Comparison of ENCODE assay signal across 8 cellular contexts in genomic region chr16:58024673-58025350, GRCh38. TPM values are rescaled to one million over a fixed set of nuclear protein-coding genes. Genes with fewer than 3 reads are reported as not detected.
DNase-seq lines count a peak whose midpoint lies in the region; FAIRE-seq and TF ChIP-seq lines count a peak whose summit lies in the region.

No MANE protein-coding gene starts in this region.

- peak overlapping the region; percentile 79 for H3K4me3 Mint-ChIP-seq in activated naive CD4-positive, alpha-beta T cell treated with anti-CD3 and anti-CD28 coated beads for 36 hours

- H2AFZ ChIP-seq in hepatocyte: peak overlapping the region; percentile 45

- H3K36me3 ChIP-seq in hepatocyte (replicated peaks; ENCODE audit: insufficient read depth, low read depth) (no peaks in the 10 kb centered on the region), skeletal muscle satellite cell (ENCODE audit: insufficient read depth, low read length) (peaks cover 5% of the 10 kb centered on the region)

- no peak overlapping the region for H3K27ac Mint-ChIP-seq in activated naive CD4-positive, alpha-beta T cell treated with anti-CD3 and anti-CD28 coated beads for 36 hours

- peaks cover 3% of the 10 kb centered on the region for H3K36me3 Mint-ChIP-seq in activated naive CD4-positive, alpha-beta T cell treated with anti-CD3 and anti-CD28 coated beads for 36 hours (ENCODE audit: low read depth)

- intact Hi-C loops in activated naive CD4-positive, alpha-beta T cell treated with anti-CD3 and anti-CD28 coated beads for 36 hours (cut with micrococcal nuclease): loop anchor here (1.0 to 10.0 kb wide), 6 partner anchors 104 to 710 kb away; partner anchors contain the start of genes CFAP20, CSNK2A2, GINS3 and GOT2

- H3K4me1 Mint-ChIP-seq in activated naive CD4-positive, alpha-beta T cell treated with anti-CD3 and anti-CD28 coated beads for 36 hours (ENCODE audit: low read depth): peaks cover 15% of the 10 kb centered on the region

- peak overlapping the region; percentile 89 for H3K27ac ChIP-seq in hepatocyte

- POLR2A ChIA-PET in AG04449 (lab: Yijun Ruan, JAX): interaction anchor here (0.7 kb wide), 1 partner anchor 224 kb away, joined by 3 read pairs; no protein-coding TSS in a partner anchor

- H3K9me3 Mint-ChIP-seq in activated naive CD4-positive, alpha-beta T cell treated with anti-CD3 and anti-CD28 coated beads for 36 hours: no peaks in the 10 kb centered on the region

- no peaks in the 10 kb centered on the region for H3K27me3 ChIP-seq in hepatocyte
- H3K27me3 ChIP-seq in skeletal muscle satellite cell (ENCODE audit: control insufficient read depth, insufficient read depth, low read length): peaks cover 29% of the 10 kb centered on the region

- H3K9me3 ChIP-seq in hepatocyte (ENCODE audit: low read depth) (no peaks in the 10 kb centered on the region), skeletal muscle satellite cell (replicated peaks; ENCODE audit: low read length) (no peaks in the 10 kb centered on the region)

- H3K9me2 ChIP-seq in hepatocyte (replicated peaks; ENCODE audit: insufficient read depth): no peaks in the 10 kb centered on the region

- H3K79me2 ChIP-seq in hepatocyte: peaks cover 32% of the 10 kb centered on the region

- H3K4me1 ChIP-seq in hepatocyte (ENCODE audit: insufficient read depth) (peaks cover 22% of the 10 kb centered on the region), skeletal muscle satellite cell (ENCODE audit: control insufficient read depth, insufficient read depth, low read length) (peaks cover 43% of the 10 kb centered on the region)

- H4K20me1 ChIP-seq in hepatocyte (ENCODE audit: insufficient read depth, poor library complexity, severe bottlenecking): no peaks in the 10 kb centered on the region

- CTCF ChIA-PET in AG04449 (lab: Yijun Ruan, JAX): interaction anchor here (1.9 to 5.6 kb wide), 3 partner anchors 8 to 98 kb away, joined by 7 to 23 read pairs (median 22); no protein-coding TSS in a partner anchor
- CTCF ChIA-PET in activated naive CD4-positive, alpha-beta T cell treated with anti-CD3 and anti-CD28 coated beads for 36 hours (lab: Charles Lee): interaction anchor here (0.5 to 2.2 kb wide), 5 partner anchors 20 to 475 kb away, joined by 3 to 10 read pairs (median 5); no protein-coding TSS in a partner anchor

- H3K4me2 ChIP-seq in hepatocyte (peak overlapping the region; percentile 98), skeletal muscle satellite cell (ENCODE audit: low read length) (peak overlapping the region; percentile 84)

- TF ChIP-seq CTCF in AG04449 (IDR thresholded peaks at IDR 0.05; ENCODE audit: insufficient read depth, low read length, missing control alignments): no peak
- TF ChIP-seq CTCF in hepatocyte (IDR thresholded peaks at IDR 0.05; ENCODE audit: poor library complexity): no peak

- WGBS in hepatocyte (ENCODE audit: low lambda C conversion rate, missing lambda C conversion rate): 5% methylated on average over 40 of the region's 49 CpGs

- DNase-seq in AG04449 (ENCODE audit: low read depth, low spot score) (no peak), HTR-8/SVneo (ENCODE audit: insufficient read length, low spot score) (no peak), hepatocyte (ENCODE audit: low spot score) (peak; percentile 85), GDM1 (lab: John Stamatoyannopoulos, UW) (no peak), NCI-H2171 treated with DMSO at 0.1 percent for 48 hours (lab: John Stamatoyannopoulos, UW) (no peak), anterior cingulate cortex (lab: John Stamatoyannopoulos, UW) (no peak)
- peak; percentile 27 for DNase-seq in activated naive CD4-positive, alpha-beta T cell treated with anti-CD3 and anti-CD28 coated beads for 36 hours

- H3K4me3 ChIP-seq in AG04449 (ENCODE audit: low read depth, low read length) (peak overlapping the region; percentile 60), hepatocyte (peak overlapping the region; percentile 76), skeletal muscle satellite cell (ENCODE audit: low read length) (peak overlapping the region; percentile 76)

- no peak overlapping the region for H3K9ac ChIP-seq in skeletal muscle satellite cell (ENCODE audit: low read depth, low read length)

- FAIRE-seq in HTR-8/SVneo (lab: Jason Lieb, UNC): peak; percentile 48

- H3K27me3 Mint-ChIP-seq in activated naive CD4-positive, alpha-beta T cell treated with anti-CD3 and anti-CD28 coated beads for 36 hours (ENCODE audit: low read depth): no peaks in the 10 kb centered on the region

RNA-seq across cellular contexts. Expression of gene MMP15, which starts 0.7 kb away (rescaled TPM):
- total RNA-seq in activated naive CD4-positive, alpha-beta T cell treated with anti-CD3 and anti-CD28 coated beads for 36 hours: under 1 TPM; 0.12 to 0.24 TPM
- 34.2 and 39.0 TPM in 2 replicates for total RNA-seq in hepatocyte
- polyA plus RNA-seq in hepatocyte: 56.1 and 63.4 TPM in 2 replicates
- total RNA-seq in skeletal muscle satellite cell (2012; rRNA removed): 3.3 and 4.3 TPM in 2 replicates

RNA-seq across cellular contexts. Expression of gene USB1, which starts 23.6 kb away (rescaled TPM):
- total RNA-seq in activated naive CD4-positive, alpha-beta T cell treated with anti-CD3 and anti-CD28 coated beads for 36 hours: 10 to 100 TPM; 30.6 to 32.3 TPM
- total RNA-seq in hepatocyte: 17.6 and 18.2 TPM in 2 replicates
- polyA plus RNA-seq in hepatocyte: 45.3 and 47.7 TPM in 2 replicates
- total RNA-seq in skeletal muscle satellite cell (2012; rRNA removed): 31.7 and 37.0 TPM in 2 replicates

RNA-seq across cellular contexts. Expression of gene ZNF319, which starts 24.3 kb away (rescaled TPM):
- 1 to 10 TPM; 4.2 to 5.4 TPM for total RNA-seq in activated naive CD4-positive, alpha-beta T cell treated with anti-CD3 and anti-CD28 coated beads for 36 hours
- 4.0 and 5.3 TPM in 2 replicates for total RNA-seq in hepatocyte
- polyA plus RNA-seq in hepatocyte: 5.2 and 8.3 TPM in 2 replicates
- 2.8 and 5.2 TPM in 2 replicates for total RNA-seq in skeletal muscle satellite cell (2012; rRNA removed)

RNA-seq across cellular contexts. Expression of gene CNGB1, which starts 53.9 kb away (rescaled TPM):
- total RNA-seq in activated naive CD4-positive, alpha-beta T cell treated with anti-CD3 and anti-CD28 coated beads for 36 hours: not detected
- not detected in 2 replicates for total RNA-seq in hepatocyte
- not detected in 2 replicates for polyA plus RNA-seq in hepatocyte
- total RNA-seq in skeletal muscle satellite cell (2012; rRNA removed): not detected in 2 replicates

Comparison
In these comparisons a context has a peak if more than half of its experiments do, and no peak if none do; other contexts are left out.
1. DNase-seq: peak in activated naive CD4-positive, alpha-beta T cell treated with anti-CD3 and anti-CD28 coated beads for 36 hours (single experiment) and hepatocyte (single experiment); none in AG04449 (single experiment), HTR-8/SVneo (single experiment), GDM1 (single experiment), NCI-H2171 treated with DMSO at 0.1 percent for 48 hours (single experiment) and anterior cingulate cortex (0 of 58).
2. RNA of gene MMP15, which starts 0.7 kb away (total RNA-seq): 34.2 to 39.0 TPM in hepatocyte; 0.12 to 0.24 TPM in activated naive CD4-positive, alpha-beta T cell treated with anti-CD3 and anti-CD28 coated beads for 36 hours; every median in the first group is over 10 times any median in the second.
3. Peak in every context shown above with its lines, with median percentiles within 50 percentile points of each other: H3K4me3 ChIP-seq.